In the genomic region with DNA sequence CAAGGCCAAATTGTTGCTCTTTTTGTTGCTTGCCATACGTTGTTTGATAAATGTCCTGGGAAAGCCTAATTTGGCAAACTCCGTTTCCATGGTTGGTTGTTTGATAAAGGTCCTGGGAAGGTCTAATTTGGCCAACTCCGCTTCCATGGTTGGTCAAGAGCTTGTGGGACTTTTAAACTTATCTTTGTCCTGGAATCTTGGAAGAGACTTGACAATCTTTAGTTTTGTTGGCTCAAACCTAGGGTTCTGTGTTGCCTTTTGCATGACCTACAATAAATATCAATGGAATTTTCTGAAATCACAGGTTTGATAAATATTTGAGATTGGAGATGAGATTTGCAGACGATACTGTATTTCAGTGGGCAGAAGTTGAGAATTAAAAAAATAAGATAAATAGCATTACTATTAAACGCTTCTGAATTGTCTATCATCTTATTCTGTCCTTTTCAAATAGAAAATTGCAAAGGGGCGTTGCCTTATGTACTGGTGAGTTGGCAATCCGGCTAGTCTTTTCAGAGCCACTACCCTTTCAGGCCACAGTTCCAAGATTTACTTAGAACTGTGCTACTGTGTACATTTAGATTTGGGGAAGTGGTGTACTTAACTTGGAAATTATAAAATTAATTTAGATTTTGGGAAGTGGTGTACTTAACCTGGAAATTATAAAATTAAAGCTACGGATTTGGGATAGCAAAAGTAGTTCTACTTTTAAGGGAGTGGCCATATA, we compare ENCODE assay signal across 1 cellular context.
TF ChIP-seq lines count a peak whose summit lies in the region.

No MANE protein-coding gene starts in this region.

TF ChIP-seq in GM23338, 12 proteins besides CTCF, POLR2A, EP300 and RAD21 (continued from another document):
- TF ChIP-seq REST (IDR thresholded peaks at IDR 0.05; ENCODE audit: unreplicated experiment) (no peak), EZH2phosphoT487 (IDR thresholded peaks at IDR 0.05; ENCODE audit: unreplicated experiment) (no peak), POLR2AphosphoS5 (IDR thresholded peaks at IDR 0.05; ENCODE audit: low read depth) (no peak)
